ENCODE assay signal across 9 cellular contexts in genomic region chrX:109774706-109775105, GRCh38. TPM values are rescaled to one million over a fixed set of nuclear protein-coding genes. Genes with fewer than 3 reads are reported as not detected.
DNase-seq lines count a peak whose midpoint lies in the region; ATAC-seq, FAIRE-seq and TF ChIP-seq lines count a peak whose summit lies in the region.
"Had no signal": no experiment of that assay in that cellular context is flagged by ENCODE, and none has a peak within 500 bp of the region (broad histone marks: within the 10 kb centered on the region; RNA-seq: fewer than 3 reads in every experiment).

No MANE protein-coding gene starts in this region.

- H3K4me1 ChIP-seq in astrocyte (ENCODE audit: insufficient read depth, low read length) (peaks cover 6% of the 10 kb centered on the region), upper lobe of left lung (peaks cover 0 to 3% (median 0%) of the 10 kb centered on the region in 4 donors)

- H2AFZ ChIP-seq in astrocyte (ENCODE audit: low read depth, low read length), result no peak overlapping the region

- in situ Hi-C loops in ACHN (cut with HindIII; ENCODE audit: low pct_ligation_motif_present, low pct_unique_long_range_greater_than_20kb, low sequenced_read_pairs), result no loop called here

- peak in 1 of 4 donors; percentile 62 for TF ChIP-seq EP300 in upper lobe of left lung (IDR thresholded peaks at IDR 0.05)

- H3K27ac ChIP-seq in astrocyte (ENCODE audit: low read depth, low read length) (peak overlapping the region; percentile 30), upper lobe of left lung (no peak overlapping the region)

- H3K4me2 ChIP-seq in astrocyte (ENCODE audit: low read length), result peak overlapping the region; percentile 52

- ATAC-seq in HG03103 (IDR thresholded peaks at IDR 0.05; ENCODE audit: low read depth, unreplicated experiment) (peak; percentile 93), upper lobe of left lung (ENCODE audit: low FRiP score in 2 of 2) (peak; percentile 63 to 90)

- WGBS in upper lobe of left lung, 2 donors, result 46 to 55% methylated on average over 5 of the region's 5 CpGs

- TF ChIP-seq POLR2A in upper lobe of left lung (IDR thresholded peaks at IDR 0.05), result no peak

- H3K4me3 ChIP-seq in astrocyte (ENCODE audit: insufficient read depth, low read depth, low read length) (no peak overlapping the region), upper lobe of left lung (no peak overlapping the region)
- H3K4me3 ChIP-seq: skin epidermis had no signal

- peak; percentile 97 for FAIRE-seq in GM19239 (lab: Jason Lieb, UNC)
- FAIRE-seq in astrocyte (lab: Jason Lieb, UNC), result peak; percentile 93

- H3K4me3 Mint-ChIP-seq in astrocyte (ENCODE audit: unreplicated experiment), result no peak overlapping the region
- no peak overlapping the region for H3K4me3 Mint-ChIP-seq in activated CD4-positive, alpha-beta T cell treated with anti-CD3 and anti-CD28 coated beads, Interleukin-2, amount 10 ng/mL, durations not matched to agents 24 days and 14 days
- H3K4me3 Mint-ChIP-seq in T-helper 2 cell treated with Interferon-gamma antibody and Interleukin-4, amounts not matched to agents 5 μg/mL and 100 μg/mL, for 36 hours, result no peak overlapping the region

- no peak overlapping the region for H3K9ac ChIP-seq in astrocyte (ENCODE audit: low read length)

- H3K79me2 ChIP-seq in astrocyte (ENCODE audit: insufficient read depth, low read length), result no peaks in the 10 kb centered on the region

- H3K36me3 Mint-ChIP-seq in astrocyte (ENCODE audit: low read depth, unreplicated experiment), result no peaks in the 10 kb centered on the region
- no peaks in the 10 kb centered on the region for H3K36me3 Mint-ChIP-seq in activated CD4-positive, alpha-beta T cell treated with anti-CD3 and anti-CD28 coated beads, Interleukin-2, amount 10 ng/mL, durations not matched to agents 24 days and 14 days (ENCODE audit: low read depth)
- no peaks in the 10 kb centered on the region for H3K36me3 Mint-ChIP-seq in T-helper 2 cell treated with Interferon-gamma antibody and Interleukin-4, amounts not matched to agents 5 μg/mL and 100 μg/mL, for 36 hours (ENCODE audit: low read depth)

- intact Hi-C loops in activated CD4-positive, alpha-beta T cell treated with anti-CD3 and anti-CD28 coated beads, Interleukin-2, amount 10 ng/mL, durations not matched to agents 24 days and 14 days (cut with micrococcal nuclease), result no loop called here

- no peaks in the 10 kb centered on the region for H3K9me3 Mint-ChIP-seq in astrocyte (ENCODE audit: unreplicated experiment)
- H3K9me3 Mint-ChIP-seq in activated CD4-positive, alpha-beta T cell treated with anti-CD3 and anti-CD28 coated beads, Interleukin-2, amount 10 ng/mL, durations not matched to agents 24 days and 14 days, result peaks cover 3% of the 10 kb centered on the region
- H3K9me3 Mint-ChIP-seq in T-helper 2 cell treated with Interferon-gamma antibody and Interleukin-4, amounts not matched to agents 5 μg/mL and 100 μg/mL, for 36 hours, result peaks cover 4% of the 10 kb centered on the region

- H3K36me3 ChIP-seq in astrocyte (ENCODE audit: insufficient read depth, low read length) (no peaks in the 10 kb centered on the region), upper lobe of left lung (no peaks in the 10 kb centered on the region)

- H4K20me1 ChIP-seq in astrocyte (ENCODE audit: insufficient read depth, low read length), result no peaks in the 10 kb centered on the region

- H3K27ac Mint-ChIP-seq in astrocyte (ENCODE audit: unreplicated experiment), result no peak overlapping the region
- H3K27ac Mint-ChIP-seq in activated CD4-positive, alpha-beta T cell treated with anti-CD3 and anti-CD28 coated beads, Interleukin-2, amount 10 ng/mL, durations not matched to agents 24 days and 14 days, result no peak overlapping the region
- H3K27ac Mint-ChIP-seq in T-helper 2 cell treated with Interferon-gamma antibody and Interleukin-4, amounts not matched to agents 5 μg/mL and 100 μg/mL, for 36 hours, result no peak overlapping the region

- no peaks in the 10 kb centered on the region for H3K27me3 ChIP-seq in astrocyte (ENCODE audit: insufficient read depth, low read length)
- H3K27me3 ChIP-seq in upper lobe of left lung, result no peaks in the 10 kb centered on the region

- peaks cover 8% of the 10 kb centered on the region for H3K4me1 Mint-ChIP-seq in astrocyte (ENCODE audit: low read depth, unreplicated experiment)
- no peaks in the 10 kb centered on the region for H3K4me1 Mint-ChIP-seq in activated CD4-positive, alpha-beta T cell treated with anti-CD3 and anti-CD28 coated beads, Interleukin-2, amount 10 ng/mL, durations not matched to agents 24 days and 14 days
- H3K4me1 Mint-ChIP-seq in T-helper 2 cell treated with Interferon-gamma antibody and Interleukin-4, amounts not matched to agents 5 μg/mL and 100 μg/mL, for 36 hours (ENCODE audit: low read depth), result peaks cover 2% of the 10 kb centered on the region

- H3K27me3 Mint-ChIP-seq in astrocyte (ENCODE audit: low read depth, unreplicated experiment), result no peaks in the 10 kb centered on the region
- no peaks in the 10 kb centered on the region for H3K27me3 Mint-ChIP-seq in activated CD4-positive, alpha-beta T cell treated with anti-CD3 and anti-CD28 coated beads, Interleukin-2, amount 10 ng/mL, durations not matched to agents 24 days and 14 days
- H3K27me3 Mint-ChIP-seq in T-helper 2 cell treated with Interferon-gamma antibody and Interleukin-4, amounts not matched to agents 5 μg/mL and 100 μg/mL, for 36 hours (ENCODE audit: low read depth), result no peaks in the 10 kb centered on the region

- DNase-seq in ACHN (peak; percentile 64), GM19239 (ENCODE audit: insufficient read length, low spot score) (peak; percentile 17), astrocyte (ENCODE audit: low read depth) (peak; percentile 68), upper lobe of left lung (no peak), globus pallidus (ENCODE audit: low spot score) (no peak)
- DNase-seq in activated CD4-positive, alpha-beta T cell treated with anti-CD3 and anti-CD28 coated beads, Interleukin-2, amount 10 ng/mL, durations not matched to agents 24 days and 14 days, result no peak
- DNase-seq in T-helper 2 cell treated with Interferon-gamma antibody and Interleukin-4, amounts not matched to agents 5 μg/mL and 100 μg/mL, for 36 hours (ENCODE audit: low spot score), result no peak

- TF ChIP-seq CTCF in astrocyte (IDR thresholded peaks at IDR 0.05; ENCODE audit: insufficient read depth, low read depth, low read length) (no peak), upper lobe of left lung (IDR thresholded peaks at IDR 0.05) (no peak)

- H3K9me3 ChIP-seq in astrocyte (ENCODE audit: insufficient read depth, low read depth, low read length) (no peaks in the 10 kb centered on the region), upper lobe of left lung (no peaks in the 10 kb centered on the region)

RNA-seq across cellular contexts. Expression of gene ACSL4, which starts 41.6 kb away (rescaled TPM):
- total RNA-seq in astrocyte (84.5 and 99.4 TPM in 2 replicates), upper lobe of left lung (100 to 1,000 TPM in 3 of 6 donors, 10 to 100 TPM in 3; 53.2 to 156 (median 106) TPM)
- total RNA-seq in activated CD4-positive, alpha-beta T cell treated with anti-CD3 and anti-CD28 coated beads, Interleukin-2, amount 10 ng/mL, durations not matched to agents 24 days and 14 days, result 75.9 and 87.5 TPM in 2 replicates

Comparison
In these comparisons a context has a peak if more than half of its experiments do, and no peak if none do; other contexts are left out.
1. DNase-seq: peak in ACHN (single experiment), GM19239 (single experiment) and astrocyte (single experiment); none in upper lobe of left lung (0 of 2), activated CD4-positive, alpha-beta T cell treated with anti-CD3 and anti-CD28 coated beads, Interleukin-2, amount 10 ng/mL, durations not matched to agents 24 days and 14 days (single experiment), T-helper 2 cell treated with Interferon-gamma antibody and Interleukin-4, amounts not matched to agents 5 μg/mL and 100 μg/mL, for 36 hours (single experiment) and globus pallidus (single experiment).